ENCODE assay signal across 17 cellular contexts in genomic region chr12:125228519-125229260, GRCh38. TPM values are rescaled to one million over a fixed set of nuclear protein-coding genes. Genes with fewer than 3 reads are reported as not detected.
DNase-seq lines count a peak whose midpoint lies in the region; ATAC-seq and TF ChIP-seq lines count a peak whose summit lies in the region.
"Had no signal": no experiment of that assay in that cellular context is flagged by ENCODE, and none has a peak within 500 bp of the region (broad histone marks: within the 10 kb centered on the region; RNA-seq: fewer than 3 reads in every experiment).

No MANE protein-coding gene starts in this region.

- no peak overlapping the region for H3K4me3 ChIP-seq in H7 (ENCODE audit: insufficient read depth, low read depth, low read length)
- H3K4me3 ChIP-seq: ascending aorta, pancreas, smooth muscle cell, tibial artery had no signal

- intact Hi-C loops in Right ventricle myocardium inferior (cut with DNase I): no loop called here

- POLR2A ChIA-PET in GM10248 (lab: Yijun Ruan, JAX): no interaction called here

- CTCF ChIA-PET in GM10248 (lab: Yijun Ruan, JAX): interaction anchor here (1.1 to 1.9 kb wide), 3 partner anchors 9 to 46 kb away, joined by 5 read pairs; no protein-coding TSS in a partner anchor

- ATAC-seq in HG03432 (IDR thresholded peaks at IDR 0.05; ENCODE audit: unreplicated experiment) (no peak), Right ventricle myocardium inferior (no peak)
- ATAC-seq: activated CD4-positive, alpha-beta T cell treated with anti-CD3 and anti-CD28 coated beads for 36 hours; foreskin keratinocyte; pancreas had no signal

- H3K36me3 ChIP-seq in H7 (replicated peaks; ENCODE audit: control insufficient read depth, insufficient read depth, low read length): no peaks in the 10 kb centered on the region; the same call in 1 of the 2 replicates
- H3K36me3 ChIP-seq: ascending aorta, pancreas, tibial artery had no signal

- no peak for TF ChIP-seq CTCF in GM10248 (IDR thresholded peaks at IDR 0.05; ENCODE audit: control extremely low read depth, extremely low read depth, low read depth, missing control alignments)

- H3K27me3 ChIP-seq in H7 (ENCODE audit: control insufficient read depth, insufficient read depth, low read length): no peaks in the 10 kb centered on the region
- H3K27me3 ChIP-seq: ascending aorta, foreskin keratinocyte had no signal

- peak; percentile 9 for DNase-seq in COLO668 (lab: John Stamatoyannopoulos, UW; ENCODE audit: unreplicated experiment)
- DNase-seq in H7: peak; percentile 77
- peak; percentile 32 for DNase-seq in NCI-H510A treated with DMSO at 0.1 percent for 48 hours (lab: John Stamatoyannopoulos, UW)
- peak; percentile 50 for DNase-seq in iPS DF 19.7 (ENCODE audit: low read depth, low spot score)
- DNase-seq in GM10248 (ENCODE audit: extremely low spot score): no peak
- no peak for DNase-seq in T1000 (lab: John Stamatoyannopoulos, UW)
- DNase-seq in Right ventricle myocardium inferior (ENCODE audit: missing footprints): no peak
- DNase-seq: activated CD4-positive, alpha-beta T cell treated with anti-CD3 and anti-CD28 coated beads for 36 hours; activated naive CD4-positive, alpha-beta T cell; foreskin keratinocyte; KBM-7; NCI-H774; pancreas; tibial artery had no signal

RNA-seq across cellular contexts. Expression of gene TMEM132B, which starts 42.5 kb away (rescaled TPM):
- total RNA-seq in H7 (2014; rRNA removed; shearing (Covaris generic)): 25.3 and 28.5 TPM in 2 replicates
- total RNA-seq in Right ventricle myocardium inferior: 6.8 TPM
- total RNA-seq: activated CD4-positive, alpha-beta T cell treated with anti-CD3 and anti-CD28 coated beads for 36 hours; smooth muscle cell had no signal

Comparison
In these comparisons a context has a peak if more than half of its experiments do, and no peak if none do; other contexts are left out.
1. DNase-seq: peak in COLO668 (single experiment), H7 (single experiment), NCI-H510A treated with DMSO at 0.1 percent for 48 hours (single experiment) and iPS DF 19.7 (single experiment); none in GM10248 (single experiment), T1000 (single experiment) and Right ventricle myocardium inferior (single experiment).